8 cellular contexts compared by ENCODE assay signal in genomic region chr19:6737873-6738725, GRCh38. TPM values are rescaled to one million over a fixed set of nuclear protein-coding genes. Genes with fewer than 3 reads are reported as not detected.
DNase-seq lines count a peak whose midpoint lies in the region; ATAC-seq and TF ChIP-seq lines count a peak whose summit lies in the region.

No MANE protein-coding gene starts in this region.

- H3K4me1 Mint-ChIP-seq in H9, result peaks cover 42 to 57% of the 10 kb centered on the region in 2 experiments
- peaks cover 37% of the 10 kb centered on the region for H3K4me1 Mint-ChIP-seq in activated CD4-positive, alpha-beta memory T cell treated with anti-CD3 and anti-CD28 coated beads for 36 hours (ENCODE audit: low read depth)

- peak; percentile 73 for TF ChIP-seq CTCF in H9 (conservative IDR thresholded peaks at IDR 0.05)

- H2BK20ac ChIP-seq in H9 (ENCODE audit: low read depth, low read length, poor library complexity, severe bottlenecking), result no peak overlapping the region

- H3K18ac ChIP-seq in H9 (ENCODE audit: insufficient read length, low read depth, low read length), result peak overlapping the region; percentile 92
- H3K18ac ChIP-seq in mesendoderm (ENCODE audit: low read length), result peak overlapping the region; percentile 95

- peak overlapping the region; percentile 78 to 95 (median 89) for H3K27ac Mint-ChIP-seq in H9
- H3K27ac Mint-ChIP-seq in activated CD4-positive, alpha-beta memory T cell treated with anti-CD3 and anti-CD28 coated beads for 36 hours, result peak overlapping the region; percentile 98

- H3K79me1 ChIP-seq in H9 (ENCODE audit: insufficient read depth, low read depth, low read length, poor library complexity, severe bottlenecking) (no peaks in the 10 kb centered on the region), mesendoderm (ENCODE audit: low read length) (peaks cover 7% of the 10 kb centered on the region)

- no peaks in the 10 kb centered on the region for H3K9me3 Mint-ChIP-seq in H9
- H3K9me3 Mint-ChIP-seq in activated CD4-positive, alpha-beta memory T cell treated with anti-CD3 and anti-CD28 coated beads for 36 hours, result no peaks in the 10 kb centered on the region

- peak overlapping the region; percentile 79 for H3K4me2 ChIP-seq in H9 (ENCODE audit: insufficient read depth, insufficient read length, low read length)
- peak overlapping the region; percentile 0 for H3K4me2 ChIP-seq in mesendoderm (ENCODE audit: low read length)

- H4K5ac ChIP-seq in H9 (ENCODE audit: insufficient read length, low read depth, low read length) (no peak overlapping the region), mesendoderm (ENCODE audit: low read length) (peak overlapping the region; percentile 3)

- H4K8ac ChIP-seq in H9 (replicated peaks; ENCODE audit: insufficient read length, low read depth, low read length) (no peak overlapping the region), mesendoderm (ENCODE audit: low read depth, low read length) (no peak overlapping the region)

- H3K56ac ChIP-seq in H9 (ENCODE audit: insufficient read length, low read depth, low read length), result no peak overlapping the region
- peak overlapping the region; percentile 90 for H3K56ac ChIP-seq in mesendoderm (ENCODE audit: low read length)

- H3K36me3 Mint-ChIP-seq in H9 (ENCODE audit: insufficient read depth in 1 of 3, low read depth in 3 of 3), result peaks cover 10 to 16% (median 12%) of the 10 kb centered on the region in 3 experiments
- peaks cover 17% of the 10 kb centered on the region for H3K36me3 Mint-ChIP-seq in activated CD4-positive, alpha-beta memory T cell treated with anti-CD3 and anti-CD28 coated beads for 36 hours

- H3K36me3 ChIP-seq in ectodermal cell (ENCODE audit: control insufficient read depth, insufficient read depth, low read length) (no peaks in the 10 kb centered on the region), mesendoderm (ENCODE audit: control insufficient read depth, insufficient read depth, low read length) (no peaks in the 10 kb centered on the region)

- H4K91ac ChIP-seq in H9 (ENCODE audit: insufficient read length, low read depth, low read length), result no peak overlapping the region

- H2AK5ac ChIP-seq in H9 (ENCODE audit: insufficient read length, low read length) (no peak overlapping the region), mesendoderm (ENCODE audit: low read length) (peak overlapping the region; percentile 2)

- H2BK12ac ChIP-seq in H9 (ENCODE audit: insufficient read length, low read depth, low read length), result no peak overlapping the region

- H3K4me3 ChIP-seq in ectodermal cell (ENCODE audit: insufficient read depth, low read depth, low read length) (no peak overlapping the region), mesendoderm (ENCODE audit: low read length) (no peak overlapping the region)

- H3K79me2 ChIP-seq in H9 (ENCODE audit: insufficient read depth, low read length) (no peaks in the 10 kb centered on the region; the same call in 1 of the 2 replicates), mesendoderm (ENCODE audit: control insufficient read depth, insufficient read depth, low read length) (peaks cover 34% of the 10 kb centered on the region)

- H3K9ac ChIP-seq in H9 (ENCODE audit: extremely low read depth, insufficient read length, low read length) (no peak overlapping the region), mesendoderm (ENCODE audit: low read length) (peak overlapping the region; percentile 74)

- H2BK15ac ChIP-seq in H9 (ENCODE audit: low read depth, low read length) (peak overlapping the region; percentile 57; the same call in 1 of the 2 replicates), mesendoderm (replicated peaks; ENCODE audit: low read depth) (peak overlapping the region; percentile 27)

- H3K27me3 Mint-ChIP-seq in H9 (ENCODE audit: low read depth), result no peaks in the 10 kb centered on the region
- no peaks in the 10 kb centered on the region for H3K27me3 Mint-ChIP-seq in activated CD4-positive, alpha-beta memory T cell treated with anti-CD3 and anti-CD28 coated beads for 36 hours

- H3K14ac ChIP-seq in H9 (ENCODE audit: insufficient read depth, low read length), result peak overlapping the region; percentile 60

- H2BK120ac ChIP-seq in H9 (ENCODE audit: low read depth, low read length, poor library complexity, severe bottlenecking), result no peak overlapping the region
- H2BK120ac ChIP-seq in mesendoderm (ENCODE audit: low read depth, low read length), result peak overlapping the region; percentile 92

- H3K27ac ChIP-seq in H9 (ENCODE audit: insufficient read length, low read depth, low read length) (no peak overlapping the region), ectodermal cell (ENCODE audit: insufficient read depth, low read depth, low read length, poor library complexity, severe bottlenecking) (peak overlapping the region; percentile 72), mesendoderm (ENCODE audit: low read depth, low read length) (peak overlapping the region; percentile 95)

- H3K27me3 ChIP-seq in H9 (ENCODE audit: insufficient read depth, low read length) (no peaks in the 10 kb centered on the region), ectodermal cell (ENCODE audit: control insufficient read depth, insufficient read depth, low read length, poor library complexity, severe bottlenecking) (no peaks in the 10 kb centered on the region), mesendoderm (ENCODE audit: insufficient read depth, low read length, poor library complexity) (no peaks in the 10 kb centered on the region)

- H3K9me3 ChIP-seq in H9 (ENCODE audit: control insufficient read depth, low read depth, low read length) (no peaks in the 10 kb centered on the region), ectodermal cell (ENCODE audit: control insufficient read depth, low read length) (no peaks in the 10 kb centered on the region)

- H3K4ac ChIP-seq in H9 (ENCODE audit: low read depth, low read length) (no peak overlapping the region), mesendoderm (ENCODE audit: low read depth, low read length) (peak overlapping the region; percentile 95)

- intact Hi-C loops in activated CD4-positive, alpha-beta memory T cell treated with anti-CD3 and anti-CD28 coated beads for 36 hours (cut with micrococcal nuclease), result loop anchor here (1.0 to 10.0 kb wide), 7 partner anchors 29 to 363 kb away; partner anchors contain the start of genes ALKBH7, PSPN, SH2D3A and TNFSF14

- H2AFZ ChIP-seq in H9 (ENCODE audit: low read length), result no peak overlapping the region

- no peaks in the 10 kb centered on the region for H4K20me1 ChIP-seq in H9 (ENCODE audit: control insufficient read depth, insufficient read depth, insufficient read length)

- peaks cover 10% of the 10 kb centered on the region for H3K4me1 ChIP-seq in H9 (ENCODE audit: insufficient read depth, low read length)
- peaks cover 32% of the 10 kb centered on the region for H3K4me1 ChIP-seq in ectodermal cell (ENCODE audit: control insufficient read depth, insufficient read depth, low read length)
- H3K4me1 ChIP-seq in mesendoderm (ENCODE audit: control insufficient read depth, low read depth, low read length), result peaks cover 8% of the 10 kb centered on the region

- H3K23ac ChIP-seq in H9 (ENCODE audit: insufficient read length, low read depth, low read length) (no peak overlapping the region), mesendoderm (ENCODE audit: low read length) (no peak overlapping the region)

- H2BK5ac ChIP-seq in H9 (ENCODE audit: insufficient read length, low read length) (no peak overlapping the region), mesendoderm (ENCODE audit: low read length) (peak overlapping the region; percentile 70)

- no peak overlapping the region for H3T11ph ChIP-seq in H9 (ENCODE audit: low read length)

- no peak for ATAC-seq in GM19463 (IDR thresholded peaks at IDR 0.05; ENCODE audit: unreplicated experiment)

- WGBS in H9 (ENCODE audit: extremely low coverage, insufficient read length, low lambda C conversion rate), result no CpG with 5 or more reads among the region's 11 CpGs
- whole genome bisulfite sequencing in ectodermal cell, 2 experiments, result 27% methylated on average over 11 of the region's 11 CpGs
- WGBS in mesendoderm (ENCODE audit: extremely low coverage, insufficient coverage, low lambda C conversion rate), result no CpG with 5 or more reads among the region's 11 CpGs

- POLR2A ChIA-PET in activated CD4-positive, alpha-beta memory T cell treated with anti-CD3 and anti-CD28 coated beads for 36 hours (lab: Charles Lee), result interaction anchor here (0.6 to 3.6 kb wide), 11 partner anchors 30 to 252 kb away, joined by 3 to 27 read pairs (median 4); partner anchors contain the start of genes SH2D3A, TNFSF14 and VAV1

- peak; percentile 77 for DNase-seq in COLO829 (ENCODE audit: low spot score)
- peak; percentile 86 for DNase-seq in H9
- DNase-seq in NCI-H82 treated with DMSO at 0.1 percent for 48 hours (lab: John Stamatoyannopoulos, UW; ENCODE audit: unreplicated experiment), result peak; percentile 83
- DNase-seq in activated CD4-positive, alpha-beta memory T cell treated with anti-CD3 and anti-CD28 coated beads for 36 hours, result peak; percentile 91
- DNase-seq in mesendoderm, result no peak
- DNase-seq in stimulated activated CD8-positive, alpha-beta memory T cell treated with anti-CD3 and anti-CD28 coated beads, Interleukin-15, amount 100 ng/mL, for 4 hours (ENCODE audit: low read depth in 2 of 2), result peak; percentile 47 to 50

- peak overlapping the region; percentile 88 to 97 for H3K4me3 Mint-ChIP-seq in H9
- peak overlapping the region; percentile 98 for H3K4me3 Mint-ChIP-seq in activated CD4-positive, alpha-beta memory T cell treated with anti-CD3 and anti-CD28 coated beads for 36 hours

- peaks cover 25% of the 10 kb centered on the region for H3K23me2 ChIP-seq in H9 (ENCODE audit: insufficient read length, low read depth, low read length, poor library complexity, severe bottlenecking)

- CTCF ChIA-PET in activated CD4-positive, alpha-beta memory T cell treated with anti-CD3 and anti-CD28 coated beads for 36 hours (lab: Charles Lee), result interaction anchor here (0.6 to 7.0 kb wide), 24 partner anchors 11 to 361 kb away, joined by 3 to 106 read pairs (median 5); partner anchors contain the start of genes SH2D3A and VAV1

RNA-seq across cellular contexts. Expression of gene GPR108, which starts 0.7 kb away (rescaled TPM):
- 38.2 and 39.3 TPM in 2 replicates for total RNA-seq in H9 (2021)
- 10 to 100 TPM; 72.1 to 75.4 TPM for total RNA-seq in activated CD4-positive, alpha-beta memory T cell treated with anti-CD3 and anti-CD28 coated beads for 36 hours
- 44.3 TPM for polyA plus RNA-seq in ectodermal cell (2013, experiment 1 of 4)
- 37.0 TPM for polyA plus RNA-seq in ectodermal cell (2013, experiment 2 of 4)
- polyA plus RNA-seq in ectodermal cell (2013, experiment 3 of 4), result 37.4 TPM
- polyA plus RNA-seq in ectodermal cell (2013, experiment 4 of 4), result 38.1 TPM
- polyA plus RNA-seq in mesendoderm (2013, experiment 1 of 2), result 41.2 TPM
- 40.0 TPM for polyA plus RNA-seq in mesendoderm (2013, experiment 2 of 2)

RNA-seq across cellular contexts. Expression of gene TRIP10, which starts 1.4 kb away (rescaled TPM):
- 54.1 and 56.4 TPM in 2 replicates for total RNA-seq in H9 (2021)
- total RNA-seq in activated CD4-positive, alpha-beta memory T cell treated with anti-CD3 and anti-CD28 coated beads for 36 hours, result 10 to 100 TPM; 55.9 to 56.2 TPM
- polyA plus RNA-seq in ectodermal cell (2013, experiment 1 of 4), result 71.1 TPM
- 56.7 TPM for polyA plus RNA-seq in ectodermal cell (2013, experiment 2 of 4)
- polyA plus RNA-seq in ectodermal cell (2013, experiment 3 of 4), result 54.0 TPM
- 59.3 TPM for polyA plus RNA-seq in ectodermal cell (2013, experiment 4 of 4)
- 135 TPM for polyA plus RNA-seq in mesendoderm (2013, experiment 1 of 2)
- polyA plus RNA-seq in mesendoderm (2013, experiment 2 of 2), result 134 TPM

RNA-seq across cellular contexts. Expression of gene C3, which starts 17.6 kb away (rescaled TPM):
- 4.9 and 5.9 TPM in 2 replicates for total RNA-seq in H9 (2021)
- total RNA-seq in activated CD4-positive, alpha-beta memory T cell treated with anti-CD3 and anti-CD28 coated beads for 36 hours, result 1 to 10 TPM; 1.2 to 2.4 TPM
- polyA plus RNA-seq in ectodermal cell (2013, experiment 1 of 4), result 0.78 TPM
- 1.1 TPM for polyA plus RNA-seq in ectodermal cell (2013, experiment 2 of 4)
- 1.0 TPM for polyA plus RNA-seq in ectodermal cell (2013, experiment 3 of 4)
- polyA plus RNA-seq in ectodermal cell (2013, experiment 4 of 4), result 0.20 TPM
- polyA plus RNA-seq in mesendoderm (2013, experiment 1 of 2), result 5.4 TPM
- 4.8 TPM for polyA plus RNA-seq in mesendoderm (2013, experiment 2 of 2)

RNA-seq across cellular contexts. Expression of gene SH2D3A, which starts 29.1 kb away (rescaled TPM):
- 17.9 and 22.0 TPM in 2 replicates for total RNA-seq in H9 (2021)
- 10 to 100 TPM; 17.1 to 18.2 TPM for total RNA-seq in activated CD4-positive, alpha-beta memory T cell treated with anti-CD3 and anti-CD28 coated beads for 36 hours
- 0.35 TPM for polyA plus RNA-seq in ectodermal cell (2013, experiment 1 of 4)
- 0.48 TPM for polyA plus RNA-seq in ectodermal cell (2013, experiment 2 of 4)
- polyA plus RNA-seq in ectodermal cell (2013, experiment 3 of 4), result 0.59 TPM
- 0.65 TPM for polyA plus RNA-seq in ectodermal cell (2013, experiment 4 of 4)
- polyA plus RNA-seq in mesendoderm (2013, experiment 1 of 2), result 39.0 TPM
- polyA plus RNA-seq in mesendoderm (2013, experiment 2 of 2), result 41.0 TPM

RNA-seq across cellular contexts. Expression of gene VAV1, which starts 34.4 kb away (rescaled TPM):
- 0.61 and 0.90 TPM in 2 replicates for total RNA-seq in H9 (2021)
- 10 to 100 TPM; 77.9 to 84.5 TPM for total RNA-seq in activated CD4-positive, alpha-beta memory T cell treated with anti-CD3 and anti-CD28 coated beads for 36 hours
- not detected for polyA plus RNA-seq in ectodermal cell (2013, experiment 1 of 4)
- not detected for polyA plus RNA-seq in ectodermal cell (2013, experiment 2 of 4)
- polyA plus RNA-seq in ectodermal cell (2013, experiment 3 of 4), result not detected
- polyA plus RNA-seq in ectodermal cell (2013, experiment 4 of 4), result 0.08 TPM
- polyA plus RNA-seq in mesendoderm (2013, experiment 1 of 2), result 1.0 TPM
- 0.92 TPM for polyA plus RNA-seq in mesendoderm (2013, experiment 2 of 2)
